In the genomic region with DNA sequence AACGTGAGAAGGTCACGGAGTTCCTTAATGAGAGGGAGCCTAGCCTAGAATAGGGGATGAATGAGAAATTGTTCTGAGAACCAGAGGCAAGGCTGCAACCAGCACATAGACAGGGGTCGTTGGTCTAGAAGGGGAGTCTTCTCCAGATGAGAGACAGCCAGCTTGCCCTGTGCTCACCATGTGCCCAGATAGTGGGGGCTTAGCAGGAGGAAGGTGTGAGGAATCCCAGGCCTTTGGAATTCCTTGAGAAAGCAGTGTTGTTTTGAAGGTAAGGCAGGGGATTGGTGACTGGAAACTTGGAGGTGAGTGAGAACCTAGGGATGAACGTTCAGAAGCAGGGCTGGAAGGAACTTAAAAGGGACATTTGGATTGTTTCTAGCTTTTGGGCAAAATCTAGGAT, we compare ENCODE assay signal across 8 cellular contexts. TPM values are rescaled to one million over a fixed set of nuclear protein-coding genes. Genes with fewer than 3 reads are reported as not detected.
DNase-seq lines count a peak whose midpoint lies in the region; ATAC-seq, FAIRE-seq and TF ChIP-seq lines count a peak whose summit lies in the region.

No MANE protein-coding gene starts in this region.

- H3K9me2 ChIP-seq in HCT116 (ENCODE audit: insufficient read depth) (no peaks in the 10 kb centered on the region), SU-DHL-6 (replicated peaks; ENCODE audit: insufficient read depth, low read length) (no peaks in the 10 kb centered on the region)

- peaks cover 93% of the 10 kb centered on the region for H3K79me2 ChIP-seq in HCT116 (ENCODE audit: insufficient read depth, low read length)
- peaks cover 79% of the 10 kb centered on the region for H3K79me2 ChIP-seq in SU-DHL-6 (ENCODE audit: insufficient read depth, low read length)
- peaks cover 39% of the 10 kb centered on the region for H3K79me2 ChIP-seq in fibroblast of lung (ENCODE audit: control insufficient read depth, insufficient read depth, low read length)

- no TSS peak for BruUV-seq in HCT116 (replicated peaks; lab: Mats Ljungman, UMichigan)

- H4K20me1 ChIP-seq in HCT116 (ENCODE audit: insufficient read depth) (no peaks in the 10 kb centered on the region), SU-DHL-6 (ENCODE audit: low read depth, low read length) (no peaks in the 10 kb centered on the region; the same call in 1 of the 2 replicates), fibroblast of lung (ENCODE audit: control insufficient read depth, extremely low read depth, insufficient read depth, low read length) (no peaks in the 10 kb centered on the region)

- POLR2A ChIA-PET in HCT116 (lab: Charles Lee) = interaction anchor here (0.7 kb wide), 1 partner anchor 80 kb away, joined by 5 read pairs; no protein-coding TSS in a partner anchor

- no peak for TF ChIP-seq POLR2A in HCT116 (IDR thresholded peaks at IDR 0.05; ENCODE audit: borderline replicate concordance, extremely low read depth, insufficient read depth, insufficient read length)

- H3K4me1 ChIP-seq in HCT116 (ENCODE audit: control insufficient read depth in 1 of 2, insufficient read depth in 2 of 2, low read length in 2 of 2) (peaks cover 14 to 26% of the 10 kb centered on the region in 2 experiments), fibroblast of lung (ENCODE audit: control insufficient read depth, extremely low read depth, insufficient read depth, low read length) (peaks cover 6% of the 10 kb centered on the region), small intestine (ENCODE audit: control insufficient read depth in 2 of 2, insufficient read depth in 1 of 2, low read depth in 1 of 2, low read length in 1 of 2) (peaks cover 3 to 4% of the 10 kb centered on the region in 2 donors)

- no peak for TF ChIP-seq CTCF in HCT116 (IDR thresholded peaks at IDR 0.05 in 2 of 3, conservative IDR thresholded peaks at IDR 0.05 in 1 of 3; ENCODE audit: borderline replicate concordance in 1 of 3, insufficient read depth in 1 of 3, low read depth in 2 of 3, low read length in 2 of 3)
- no peak for TF ChIP-seq CTCF in SU-DHL-6 (IDR thresholded peaks at IDR 0.05; ENCODE audit: insufficient read depth, low read length, poor library complexity, severe bottlenecking)
- no peak for TF ChIP-seq CTCF in fibroblast of lung (conservative IDR thresholded peaks at IDR 0.05 in 1 of 2, IDR thresholded peaks at IDR 0.05 in 1 of 2; ENCODE audit: low read depth in 1 of 2, low read length in 2 of 2)
- TF ChIP-seq CTCF in D721Med (IDR thresholded peaks at IDR 0.05; ENCODE audit: insufficient read depth, missing control alignments) = no peak

- intact Hi-C loops in HCT116 (cut with micrococcal nuclease) = no loop called here

- no peaks in the 10 kb centered on the region for H3F3A ChIP-seq in SU-DHL-6 (ENCODE audit: insufficient read depth)

- no peaks in the 10 kb centered on the region; a peak in 1 of 4 replicates for H3K36me3 ChIP-seq in HCT116 (ENCODE audit: control insufficient read depth in 1 of 2, insufficient read depth in 2 of 2, low read length in 2 of 2)
- H3K36me3 ChIP-seq in SU-DHL-6 (ENCODE audit: low read length) = no peaks in the 10 kb centered on the region
- H3K36me3 ChIP-seq in fibroblast of lung (ENCODE audit: control insufficient read depth, insufficient read depth, low read length) = peaks cover 2% of the 10 kb centered on the region
- peaks cover 0 to 2% of the 10 kb centered on the region in 2 donors for H3K36me3 ChIP-seq in small intestine (ENCODE audit: control insufficient read depth in 2 of 2, insufficient read depth in 2 of 2, low read length in 2 of 2)

- FAIRE-seq in small intestine (lab: Jason Lieb, UNC) = no peak
- FAIRE-seq in D721Med (lab: Jason Lieb, UNC) = no peak

- H3K27ac ChIP-seq in HCT116 (ENCODE audit: low read depth, low read length) (0 out of 2 replicates have a peak overlapping the region, but pooled peaks have one; percentile 2), SU-DHL-6 (ENCODE audit: low read depth, low read length) (0 out of 2 replicates have a peak overlapping the region, but pooled peaks have one; percentile 12), fibroblast of lung (ENCODE audit: insufficient read depth, low read length) (no peak overlapping the region), small intestine (ENCODE audit: low read depth in 1 of 2, low read length in 1 of 2) (peak overlapping the region; percentile 96 to 97)

- no peaks in the 10 kb centered on the region for H3K27me3 ChIP-seq in HCT116 (ENCODE audit: insufficient read depth, low read length)
- no peaks in the 10 kb centered on the region for H3K27me3 ChIP-seq in SU-DHL-6 (ENCODE audit: low read length)
- H3K27me3 ChIP-seq in fibroblast of lung (ENCODE audit: control insufficient read depth, insufficient read depth, low read length) = no peaks in the 10 kb centered on the region
- no peaks in the 10 kb centered on the region for H3K27me3 ChIP-seq in small intestine (ENCODE audit: control insufficient read depth in 2 of 2, insufficient read depth in 2 of 2, low read length in 2 of 2)

- CTCF ChIA-PET in HCT116 (lab: Charles Lee) = no interaction called here

- H3K9ac ChIP-seq in HCT116 (ENCODE audit: low read length) = no peak overlapping the region
- H3K9ac ChIP-seq in SU-DHL-6 (ENCODE audit: low read length) = no peak overlapping the region
- no peak overlapping the region for H3K9ac ChIP-seq in fibroblast of lung (ENCODE audit: insufficient read depth, low read length)

- H3K4me2 ChIP-seq in HCT116 (ENCODE audit: low read length) = peak overlapping the region; percentile 62
- no peak overlapping the region for H3K4me2 ChIP-seq in SU-DHL-6 (ENCODE audit: low read depth, low read length, poor library complexity, severe bottlenecking)
- peak overlapping the region; percentile 40 for H3K4me2 ChIP-seq in fibroblast of lung (ENCODE audit: extremely low read depth, insufficient read depth, low read length)

- H3K9me3 ChIP-seq in HCT116 (ENCODE audit: control insufficient read depth in 1 of 2, insufficient read depth in 1 of 2, low read depth in 1 of 2, low read length in 2 of 2) (no peaks in the 10 kb centered on the region), SU-DHL-6 (ENCODE audit: insufficient read depth, low read length) (no peaks in the 10 kb centered on the region), fibroblast of lung (ENCODE audit: control insufficient read depth, insufficient read depth, low read depth, low read length) (no peaks in the 10 kb centered on the region), small intestine (ENCODE audit: control insufficient read depth, low read depth) (no peaks in the 10 kb centered on the region)

- no peak overlapping the region for H2AFZ ChIP-seq in HCT116 (ENCODE audit: low read depth, low read length, poor library complexity, severe bottlenecking)
- no peak overlapping the region for H2AFZ ChIP-seq in SU-DHL-6 (ENCODE audit: low read depth, low read length, severe bottlenecking)
- no peak overlapping the region for H2AFZ ChIP-seq in fibroblast of lung (ENCODE audit: low read length)

- DNase-seq in HCT116 (ENCODE audit: low read depth, low spot score) = no peak
- DNase-seq in fibroblast of lung (ENCODE audit: low read depth in 2 of 2) = no peak
- no peak for DNase-seq in small intestine
- DNase-seq in NCI-H2029 treated with DMSO at 0.1 percent for 48 hours (lab: John Stamatoyannopoulos, UW) = no peak
- no peak for DNase-seq in stimulated activated CD4-positive, alpha-beta T cell treated with anti-CD3 and anti-CD28 coated beads, Interleukin-15, amount 100 ng/mL, for 24 hours
- no peak for DNase-seq in D721Med (ENCODE audit: insufficient read length, low spot score)

- 7 to 16% (median 15%) methylated on average over 4 of the region's 4 CpGs for WGBS in small intestine, 3 donors

- ATAC-seq in HCT116 (no peak), GM21737 (IDR thresholded peaks at IDR 0.05; ENCODE audit: unreplicated experiment) (no peak)

- TF ChIP-seq RAD21 in HCT116 (IDR thresholded peaks at IDR 0.05; ENCODE audit: low read depth) = no peak

- RAD21 ChIA-PET in HCT116 (lab: Charles Lee; ENCODE audit: low non-redundant PET in 1 of 2, low total read pairs in 2 of 2, uncharacterized antibody in 2 of 2, unreplicated experiment in 2 of 2) = no interaction called here

- H3K4me3 ChIP-seq in HCT116 (replicated peaks in 1 of 2; ENCODE audit: low read depth in 1 of 2, low read length in 2 of 2) (no peak overlapping the region), SU-DHL-6 (ENCODE audit: insufficient read depth, low read length, poor library complexity, severe bottlenecking) (no peak overlapping the region), fibroblast of lung (replicated peaks in 1 of 4; ENCODE audit: control extremely low read depth in 1 of 4, insufficient read depth in 1 of 4, low read depth in 3 of 4, low read length in 4 of 4) (no peak overlapping the region), small intestine (ENCODE audit: low read depth in 1 of 2, low read length in 2 of 2) (no peak overlapping the region)

TF ChIP-seq in HCT116, 20 proteins besides CTCF, POLR2A, EP300 and RAD21 (continues in another document):
- TF ChIP-seq FOSL1 (IDR thresholded peaks at IDR 0.05; ENCODE audit: low read depth) (no peak), ELF1 (IDR thresholded peaks at IDR 0.05; ENCODE audit: borderline replicate concordance, low read depth) (no peak), EGR1 (IDR thresholded peaks at IDR 0.05; ENCODE audit: low read depth) (no peak), EZH2phosphoT487 (IDR thresholded peaks at IDR 0.05; ENCODE audit: borderline replicate concordance) (no peak), POLR2AphosphoS5 (IDR thresholded peaks at IDR 0.05; ENCODE audit: low read depth, low read length) (no peak), SIN3A (IDR thresholded peaks at IDR 0.05; ENCODE audit: low read depth) (no peak)
- TF ChIP-seq, protein P1, sequence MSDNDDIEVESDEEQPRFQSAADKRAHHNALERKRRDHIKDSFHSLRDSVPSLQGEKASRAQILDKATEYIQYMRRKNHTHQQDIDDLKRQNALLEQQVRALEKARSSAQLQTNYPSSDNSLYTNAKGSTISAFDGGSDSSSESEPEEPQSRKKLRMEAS (IDR thresholded peaks at IDR 0.05) = no peak

RNA-seq across cellular contexts. Expression of gene RCOR2, which starts 29.4 kb away (rescaled TPM):
- 10.8 TPM for total RNA-seq in HCT116 (2021; ENCODE audit: unreplicated experiment)
- polyA plus RNA-seq in HCT116 (2012) = 13.7 and 14.7 TPM in 2 replicates
- total RNA-seq in fibroblast of lung = 4.1 and 5.6 TPM in 2 replicates
- 1.8 and 3.9 TPM in 2 replicates for polyA plus RNA-seq in fibroblast of lung
- polyA plus RNA-seq in fibroblast of lung (2012) = 2.1 and 4.9 TPM in 2 replicates
- 2.2 and 10.4 TPM in 2 replicates for polyA minus RNA-seq in fibroblast of lung (ENCODE audit: low replicate concordance)
- polyA plus RNA-seq in small intestine = 1 to 10 TPM in 2 of 3 donors, not detected in 1; 1.3 to 2.1 TPM

RNA-seq across cellular contexts. Expression of gene MARK2, which starts 48.7 kb away (rescaled TPM):
- total RNA-seq in HCT116 (2021; ENCODE audit: unreplicated experiment) = 39.8 TPM
- 22.8 and 26.2 TPM in 2 replicates for polyA plus RNA-seq in HCT116 (2012)
- 5.4 and 6.4 TPM in 2 replicates for total RNA-seq in fibroblast of lung
- polyA plus RNA-seq in fibroblast of lung = 12.3 and 16.8 TPM in 2 replicates
- 10.2 and 13.6 TPM in 2 replicates for polyA plus RNA-seq in fibroblast of lung (2012)
- 6.4 and 13.5 TPM in 2 replicates for polyA minus RNA-seq in fibroblast of lung (ENCODE audit: low replicate concordance)
- polyA plus RNA-seq in small intestine = 10 to 100 TPM; 25.9 to 29.5 (median 26.6) TPM

RNA-seq across cellular contexts. Expression of gene NAA40, which starts 51.2 kb away (rescaled TPM):
- total RNA-seq in HCT116 (2021; ENCODE audit: unreplicated experiment) = 25.3 TPM
- polyA plus RNA-seq in HCT116 (2012) = 11.4 and 13.8 TPM in 2 replicates
- total RNA-seq in fibroblast of lung = 7.2 and 9.2 TPM in 2 replicates
- polyA plus RNA-seq in fibroblast of lung = 19.1 and 19.7 TPM in 2 replicates
- 9.7 and 12.2 TPM in 2 replicates for polyA plus RNA-seq in fibroblast of lung (2012)
- 14.0 and 16.3 TPM in 2 replicates for polyA minus RNA-seq in fibroblast of lung (ENCODE audit: low replicate concordance)
- polyA plus RNA-seq in small intestine = 10 to 100 TPM; 13.1 to 36.2 (median 16.5) TPM
